Comparison of ENCODE assay signal across 8 cellular contexts in the genomic region with DNA sequence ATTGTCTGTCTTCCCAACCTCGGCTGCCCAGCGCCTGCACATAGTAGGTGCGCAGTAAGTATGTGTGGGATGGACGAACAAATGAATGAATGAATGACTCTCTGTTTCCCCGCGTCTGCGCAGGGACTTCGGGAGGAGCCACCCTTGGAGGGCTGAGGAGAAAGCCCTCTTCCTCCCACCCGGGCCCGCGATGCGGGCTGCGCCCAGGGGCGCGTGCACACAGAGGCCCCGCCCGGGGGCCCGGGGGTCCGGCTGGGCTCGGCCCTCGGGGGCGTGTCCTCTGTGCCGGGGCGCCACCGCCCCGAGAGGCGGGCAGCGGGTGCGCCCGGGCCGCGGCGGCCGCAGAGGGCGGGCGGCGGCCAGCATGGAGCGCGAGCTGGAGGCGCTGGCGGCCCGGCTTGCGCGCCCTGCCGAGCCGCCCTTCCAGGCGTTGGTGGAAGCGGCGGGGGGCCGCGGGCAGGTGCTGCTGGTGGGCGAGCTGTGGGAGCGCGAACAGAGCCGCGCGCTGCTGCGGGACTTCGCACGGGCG. TPM values are rescaled to one million over a fixed set of nuclear protein-coding genes. Genes with fewer than 3 reads are reported as not detected.
DNase-seq lines count a peak whose midpoint lies in the region; ATAC-seq and TF ChIP-seq lines count a peak whose summit lies in the region.

A gene (plus strand): TSS at position 322 of the 529 bp plus-strand sequence. CDS start 43 bp downstream, at position 365.

- H3K27me3 ChIP-seq in BE2C (peaks cover 86% of the 10 kb centered on the region), body of pancreas (no peaks in the 10 kb centered on the region), muscle layer of duodenum (ENCODE audit: low read depth, low read length) (peaks cover 7% of the 10 kb centered on the region)

- WGBS in body of pancreas, 2 donors = 0% methylated on average over 1 to 43 of the region's 61 CpGs

- H3K9me3 ChIP-seq in BE2C = no peaks in the 10 kb centered on the region; the same call in 1 of the 2 replicates
- H3K9me3 ChIP-seq in HEK293 (ENCODE audit: control insufficient read depth, insufficient read depth, low read depth, low read length) = no peaks in the 10 kb centered on the region
- no peaks in the 10 kb centered on the region for H3K9me3 ChIP-seq in body of pancreas
- no peaks in the 10 kb centered on the region for H3K9me3 ChIP-seq in muscle layer of duodenum (ENCODE audit: control insufficient read depth in 1 of 2, low read length in 2 of 2)

- POLR2A ChIA-PET in HEK293 (lab: Yijun Ruan, JAX) = no interaction called here

- H3K4me1 ChIP-seq in BE2C (no peaks in the 10 kb centered on the region), HEK293 (ENCODE audit: control insufficient read depth, insufficient read depth, low read length) (peaks cover 3% of the 10 kb centered on the region; the same call in 1 of the 2 replicates), body of pancreas (peaks cover 44% of the 10 kb centered on the region), muscle layer of duodenum (ENCODE audit: control insufficient read depth in 1 of 2, insufficient read depth in 2 of 2, low read length in 2 of 2) (peaks cover 0 to 6% of the 10 kb centered on the region in 2 donors)

- CTCF ChIA-PET in HEK293 (lab: Yijun Ruan, JAX) = no interaction called here

- peak in 2 of 3 donors; percentile 9 to 16 for TF ChIP-seq POLR2A in body of pancreas (IDR thresholded peaks at IDR 0.05)

- TF ChIP-seq CTCF in BE2C (IDR thresholded peaks at IDR 0.05; ENCODE audit: low read depth, low read length) = no peak
- TF ChIP-seq CTCF in HEK293 (tag by site-specific recombination; IDR thresholded peaks at IDR 0.05) = no peak
- TF ChIP-seq CTCF in body of pancreas (IDR thresholded peaks at IDR 0.05) = no peak

- H3K27ac ChIP-seq in HEK293 (ENCODE audit: extremely low read depth, low read depth, low read length) (peak within 1 kb of the TSS; percentile 2; the same call in 1 of the 2 replicates), body of pancreas (peak within 1 kb of the TSS in 3 of 4 donors; percentile 54 to 80 (median 55)), muscle layer of duodenum (ENCODE audit: low read length) (no peak within 1 kb of the TSS)

- intact Hi-C loops in body of pancreas (cut with DNase I) = no loop called here

- ATAC-seq in body of pancreas (peak; percentile 45), HG03159 (IDR thresholded peaks at IDR 0.05; ENCODE audit: unreplicated experiment) (no peak)

- no peak within 1 kb of the TSS for H3K4me3 ChIP-seq in BE2C (ENCODE audit: low read depth, low read length)
- H3K4me3 ChIP-seq in HEK293 (ENCODE audit: low read depth, low read length) = peak within 1 kb of the TSS; percentile 38
- no peak within 1 kb of the TSS for H3K4me3 ChIP-seq in body of pancreas
- H3K4me3 ChIP-seq in muscle layer of duodenum (ENCODE audit: low read depth in 1 of 2, low read length in 2 of 2) = peak within 1 kb of the TSS; percentile 37 to 46

- DNase-seq in BE2C (peak; percentile 33), body of pancreas (peak in 1 of 4 donors; percentile 22), D341Med (ENCODE audit: low spot score) (no peak), Kasumi-1 (lab: John Stamatoyannopoulos, UW) (no peak)
- no peak for DNase-seq in effector CD8-positive, alpha-beta T cell (lab: John Stamatoyannopoulos, UW)

- no peaks in the 10 kb centered on the region for H3K36me3 ChIP-seq in BE2C
- peaks cover 0 to 12% of the 10 kb centered on the region in 2 experiments; a peak in 1 of 3 replicates for H3K36me3 ChIP-seq in HEK293 (ENCODE audit: control insufficient read depth in 2 of 2, insufficient read depth in 1 of 2, low read length in 2 of 2)
- H3K36me3 ChIP-seq in body of pancreas (replicated peaks in 1 of 2; ENCODE audit: insufficient read depth in 1 of 2, low read depth in 2 of 2) = no peaks in the 10 kb centered on the region
- no peaks in the 10 kb centered on the region for H3K36me3 ChIP-seq in muscle layer of duodenum (ENCODE audit: control insufficient read depth in 1 of 2, insufficient read depth in 2 of 2, low read length in 2 of 2)

TF ChIP-seq in HEK293, 187 proteins besides CTCF, POLR2A, EP300 and RAD21 (continues in another document):
- TF ChIP-seq ZNF138 (tag by site-specific recombination; IDR thresholded peaks at IDR 0.05; ENCODE audit: borderline replicate concordance) (no peak), ZNF140 (tag by site-specific recombination; IDR thresholded peaks at IDR 0.05) (no peak), ZNF416 (tag by site-specific recombination; IDR thresholded peaks at IDR 0.05) (no peak), ZNF558 (tag by site-specific recombination; IDR thresholded peaks at IDR 0.05) (no peak), ZNF10 (tag by site-specific recombination; IDR thresholded peaks at IDR 0.05) (no peak), ZNF24 (tag by site-specific recombination; IDR thresholded peaks at IDR 0.05) (peak; percentile 99), ZBTB20 (tag by site-specific recombination; IDR thresholded peaks at IDR 0.05) (peak; percentile 26; the same call in 1 of the 2 replicates), ZNF514 (tag by site-specific recombination; IDR thresholded peaks at IDR 0.05) (no peak), ZNF423 (tag by site-specific recombination; IDR thresholded peaks at IDR 0.05) (peak; percentile 43; the same call in 1 of the 2 replicates), ZNF133 (tag by site-specific recombination; IDR thresholded peaks at IDR 0.05) (no peak), ZBTB21 (tag by site-specific recombination; IDR thresholded peaks at IDR 0.05) (no peak), ZBTB8A (tag by site-specific recombination; IDR thresholded peaks at IDR 0.05) (peak; percentile 85), ZNF560 (tag by site-specific recombination; IDR thresholded peaks at IDR 0.05; ENCODE audit: borderline replicate concordance) (no peak), ZNF324 (tag by site-specific recombination; IDR thresholded peaks at IDR 0.05) (no peak)
- TF ChIP-seq, protein P1, sequence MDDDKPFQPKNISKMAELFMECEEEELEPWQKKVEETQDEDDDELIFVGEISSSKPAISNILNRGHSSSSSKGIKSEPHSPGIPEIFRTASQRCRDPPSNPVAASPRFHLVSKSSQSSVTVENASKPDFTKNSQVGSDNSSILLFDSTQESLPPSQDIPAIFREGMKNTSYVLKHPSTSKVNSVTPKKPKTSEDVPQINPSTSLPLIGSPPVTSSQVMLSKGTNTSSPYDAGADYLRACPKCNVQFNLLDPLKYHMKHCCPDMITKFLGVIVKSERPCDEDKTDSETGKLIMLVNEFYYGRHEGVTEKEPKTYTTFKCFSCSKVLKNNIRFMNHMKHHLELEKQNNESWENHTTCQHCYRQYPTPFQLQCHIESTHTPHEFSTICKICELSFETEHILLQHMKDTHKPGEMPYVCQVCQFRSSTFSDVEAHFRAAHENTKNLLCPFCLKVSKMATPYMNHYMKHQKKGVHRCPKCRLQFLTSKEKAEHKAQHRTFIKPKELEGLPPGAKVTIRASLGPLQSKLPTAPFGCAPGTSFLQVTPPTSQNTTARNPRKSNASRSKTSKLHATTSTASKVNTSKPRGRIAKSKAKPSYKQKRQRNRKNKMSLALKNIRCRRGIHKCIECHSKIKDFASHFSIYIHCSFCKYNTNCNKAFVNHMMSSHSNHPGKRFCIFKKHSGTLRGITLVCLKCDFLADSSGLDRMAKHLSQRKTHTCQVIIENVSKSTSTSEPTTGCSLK (tag by site-specific recombination; IDR thresholded peaks at IDR 0.05) = no peak
- TF ChIP-seq, protein P2, sequence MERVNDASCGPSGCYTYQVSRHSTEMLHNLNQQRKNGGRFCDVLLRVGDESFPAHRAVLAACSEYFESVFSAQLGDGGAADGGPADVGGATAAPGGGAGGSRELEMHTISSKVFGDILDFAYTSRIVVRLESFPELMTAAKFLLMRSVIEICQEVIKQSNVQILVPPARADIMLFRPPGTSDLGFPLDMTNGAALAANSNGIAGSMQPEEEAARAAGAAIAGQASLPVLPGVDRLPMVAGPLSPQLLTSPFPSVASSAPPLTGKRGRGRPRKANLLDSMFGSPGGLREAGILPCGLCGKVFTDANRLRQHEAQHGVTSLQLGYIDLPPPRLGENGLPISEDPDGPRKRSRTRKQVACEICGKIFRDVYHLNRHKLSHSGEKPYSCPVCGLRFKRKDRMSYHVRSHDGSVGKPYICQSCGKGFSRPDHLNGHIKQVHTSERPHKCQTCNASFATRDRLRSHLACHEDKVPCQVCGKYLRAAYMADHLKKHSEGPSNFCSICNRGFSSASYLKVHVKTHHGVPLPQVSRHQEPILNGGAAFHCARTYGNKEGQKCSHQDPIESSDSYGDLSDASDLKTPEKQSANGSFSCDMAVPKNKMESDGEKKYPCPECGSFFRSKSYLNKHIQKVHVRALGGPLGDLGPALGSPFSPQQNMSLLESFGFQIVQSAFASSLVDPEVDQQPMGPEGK (tag by site-specific recombination; IDR thresholded peaks at IDR 0.05) = 0 out of 2 replicates have a peak, but pooled peaks have one; percentile 15
- TF ChIP-seq, protein P3, sequence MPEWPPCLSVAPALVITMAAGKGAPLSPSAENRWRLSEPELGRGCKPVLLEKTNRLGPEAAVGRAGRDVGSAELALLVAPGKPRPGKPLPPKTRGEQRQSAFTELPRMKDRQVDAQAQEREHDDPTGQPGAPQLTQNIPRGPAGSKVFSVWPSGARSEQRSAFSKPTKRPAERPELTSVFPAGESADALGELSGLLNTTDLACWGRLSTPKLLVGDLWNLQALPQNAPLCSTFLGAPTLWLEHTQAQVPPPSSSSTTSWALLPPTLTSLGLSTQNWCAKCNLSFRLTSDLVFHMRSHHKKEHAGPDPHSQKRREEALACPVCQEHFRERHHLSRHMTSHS (tag by site-specific recombination; IDR thresholded peaks at IDR 0.05) = no peak

RNA-seq across cellular contexts. Expression of the gene that starts here (rescaled TPM):
- not detected for polyA plus RNA-seq in BE2C (2012; ENCODE audit: insufficient read depth, insufficient read length, low read depth)
- 10 to 100 TPM; 14.5 to 52.1 TPM for total RNA-seq in body of pancreas

Comparison
In these comparisons a context has a peak if more than half of its experiments do, and no peak if none do; other contexts are left out.
1. H3K4me3 ChIP-seq: peak in HEK293 (single experiment) and muscle layer of duodenum (2 of 2); none in BE2C (single experiment) and body of pancreas (0 of 2).